27 cellular contexts compared by ENCODE assay signal in the genomic region with DNA sequence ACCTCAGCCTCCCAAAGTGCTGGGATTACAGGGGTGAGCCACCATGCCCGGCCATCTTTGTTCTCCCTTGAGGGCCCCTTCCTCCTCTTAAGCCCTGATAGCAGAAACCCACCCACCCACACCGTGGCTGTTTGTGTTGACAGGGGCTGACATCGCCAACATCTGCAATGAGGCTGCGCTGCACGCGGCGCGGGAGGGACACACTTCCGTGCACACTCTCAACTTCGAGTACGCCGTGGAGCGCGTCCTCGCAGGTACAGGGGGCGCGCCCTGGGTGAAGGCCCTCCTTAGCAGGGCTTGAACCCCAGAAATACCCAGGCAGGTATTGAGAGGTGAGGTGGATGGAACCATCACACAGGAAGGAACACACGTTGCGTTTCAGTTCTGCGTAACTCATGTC. TPM values are rescaled to one million over a fixed set of nuclear protein-coding genes. Genes with fewer than 3 reads are reported as not detected.
A peak's percentile ranks its signal among the peaks of the same experiment; 100 is the strongest.
DNase-seq lines count a peak whose midpoint lies in the region; ATAC-seq lines count a peak whose summit lies in the region.
"Had no signal": no experiment of that assay in that cellular context is flagged by ENCODE, and none has a peak within 500 bp of the region (broad histone marks: within the 10 kb centered on the region; RNA-seq: fewer than 3 reads in every experiment).

No MANE protein-coding gene starts in this region.

- peak overlapping the region; percentile 66 for H3K27ac Mint-ChIP-seq in activated CD4-positive, alpha-beta T cell treated with anti-CD3 and anti-CD28 coated beads, Interleukin-2, amount 10 ng/mL, durations not matched to agents 24 days and 14 days
- H3K27ac Mint-ChIP-seq in T-helper 17 cell = peak overlapping the region; percentile 86
- H3K27ac Mint-ChIP-seq in central memory CD8-positive, alpha-beta T cell (ENCODE audit: low read depth) = peak overlapping the region; percentile 68
- H3K27ac Mint-ChIP-seq: CD4-positive, CD25-positive, alpha-beta regulatory T cell; H9; HFFc6 had no signal

- in situ Hi-C loops in G401 (cut with HindIII; ENCODE audit: low sequenced_read_pairs) = no loop called here

- no peaks in the 10 kb centered on the region for H3K9me3 ChIP-seq in BLaER1
- no peaks in the 10 kb centered on the region for H3K9me3 ChIP-seq in T-helper 17 cell (ENCODE audit: control insufficient read depth, low read length, poor library complexity, severe bottlenecking)
- H3K9me3 ChIP-seq: BE2C had no signal

- H3K36me3 ChIP-seq in BLaER1 = peaks cover 93% of the 10 kb centered on the region

- H3K27ac ChIP-seq in BLaER1 = no peak overlapping the region
- H3K27ac ChIP-seq: GM23248, KMS-11 had no signal

- DNase-seq in activated CD4-positive, alpha-beta T cell treated with anti-CD3 and anti-CD28 coated beads, Interleukin-2, amount 10 ng/mL, durations not matched to agents 24 days and 14 days = no peak
- no peak for DNase-seq in activated CD4-positive, alpha-beta T cell treated with anti-CD3 and anti-CD28 coated beads for 48 hours
- DNase-seq in T-helper 17 cell (no peak), H4 (ENCODE audit: low spot score) (no peak), G401 (ENCODE audit: low spot score) (no peak)
- no peak for DNase-seq in central memory CD8-positive, alpha-beta T cell (ENCODE audit: low spot score in 2 of 2)
- DNase-seq: 8988T; ACHN; BE2C; CD4-positive, CD25-positive, alpha-beta regulatory T cell; GM23248; H9; HFFc6; IMR-90; NCI-H1048; NCI-H1417; NCI-H1694; NCI-H2029 treated with DMSO at 0.1 percent for 48 hours; NCI-H2171; NCI-H226; NCI-H510A; NCI-H69; Right ventricle myocardium superior; RPMI8226 had no signal

- intact Hi-C loops in activated CD4-positive, alpha-beta T cell treated with anti-CD3 and anti-CD28 coated beads, Interleukin-2, amount 10 ng/mL, durations not matched to agents 24 days and 14 days (cut with micrococcal nuclease) = no loop called here

- no peak overlapping the region for H3K4me3 Mint-ChIP-seq in activated CD4-positive, alpha-beta T cell treated with anti-CD3 and anti-CD28 coated beads, Interleukin-2, amount 10 ng/mL, durations not matched to agents 24 days and 14 days
- no peak overlapping the region for H3K4me3 Mint-ChIP-seq in T-helper 17 cell
- H3K4me3 Mint-ChIP-seq in central memory CD8-positive, alpha-beta T cell = no peak overlapping the region
- H3K4me3 Mint-ChIP-seq: CD4-positive, CD25-positive, alpha-beta regulatory T cell; H9; HFFc6 had no signal

- no peak overlapping the region for H3K4me3 ChIP-seq in BLaER1
- H3K4me3 ChIP-seq: GM23248 had no signal

- no peaks in the 10 kb centered on the region for H3K27me3 Mint-ChIP-seq in activated CD4-positive, alpha-beta T cell treated with anti-CD3 and anti-CD28 coated beads, Interleukin-2, amount 10 ng/mL, durations not matched to agents 24 days and 14 days
- no peaks in the 10 kb centered on the region for H3K27me3 Mint-ChIP-seq in T-helper 17 cell
- H3K27me3 Mint-ChIP-seq in central memory CD8-positive, alpha-beta T cell = no peaks in the 10 kb centered on the region
- H3K27me3 Mint-ChIP-seq: CD4-positive, CD25-positive, alpha-beta regulatory T cell had no signal

- H3K27me3 ChIP-seq in BLaER1 = no peaks in the 10 kb centered on the region
- H3K27me3 ChIP-seq: BE2C had no signal

- peaks cover 38% of the 10 kb centered on the region for H3K36me3 Mint-ChIP-seq in activated CD4-positive, alpha-beta T cell treated with anti-CD3 and anti-CD28 coated beads, Interleukin-2, amount 10 ng/mL, durations not matched to agents 24 days and 14 days (ENCODE audit: low read depth)
- no peaks in the 10 kb centered on the region for H3K36me3 Mint-ChIP-seq in T-helper 17 cell (ENCODE audit: low read depth)
- H3K36me3 Mint-ChIP-seq in central memory CD8-positive, alpha-beta T cell (ENCODE audit: insufficient read depth) = peaks cover 6% of the 10 kb centered on the region

- peak overlapping the region; percentile 76; the same call in 1 of the 2 replicates for H3K4me2 ChIP-seq in BLaER1
- H3K4me2 ChIP-seq: KMS-11 had no signal

- ATAC-seq in T-helper 17 cell = no peak
- no peak for ATAC-seq in central memory CD8-positive, alpha-beta T cell (replicated peaks; ENCODE audit: extremely low read depth, poor library complexity, severe bottlenecking)
- ATAC-seq in GM21528 (IDR thresholded peaks at IDR 0.05; ENCODE audit: low FRiP score, unreplicated experiment) = no peak

- no peaks in the 10 kb centered on the region for H3K9me3 Mint-ChIP-seq in activated CD4-positive, alpha-beta T cell treated with anti-CD3 and anti-CD28 coated beads, Interleukin-2, amount 10 ng/mL, durations not matched to agents 24 days and 14 days
- H3K9me3 Mint-ChIP-seq in central memory CD8-positive, alpha-beta T cell = no peaks in the 10 kb centered on the region
- H3K9me3 Mint-ChIP-seq: CD4-positive, CD25-positive, alpha-beta regulatory T cell; H9; HFFc6 had no signal

- peaks cover 26% of the 10 kb centered on the region for H3K4me1 ChIP-seq in BLaER1
- H3K4me1 ChIP-seq: BE2C had no signal

- H4K20me1 ChIP-seq in BLaER1 = peaks cover 38% of the 10 kb centered on the region

- H3K4me1 Mint-ChIP-seq in activated CD4-positive, alpha-beta T cell treated with anti-CD3 and anti-CD28 coated beads, Interleukin-2, amount 10 ng/mL, durations not matched to agents 24 days and 14 days = peaks cover 14% of the 10 kb centered on the region
- H3K4me1 Mint-ChIP-seq in T-helper 17 cell = peaks cover 9% of the 10 kb centered on the region
- H3K4me1 Mint-ChIP-seq in central memory CD8-positive, alpha-beta T cell = peaks cover 7% of the 10 kb centered on the region
- H3K4me1 Mint-ChIP-seq: H9 had no signal

- H3K9ac ChIP-seq in BLaER1 = no peak overlapping the region
- H3K9ac ChIP-seq: GM23248, KMS-11 had no signal

RNA-seq across cellular contexts. Expression of gene RPL13, which starts 12.6 kb away (rescaled TPM):
- 2,234 and 2,296 TPM in 2 replicates for total RNA-seq in activated CD4-positive, alpha-beta T cell treated with anti-CD3 and anti-CD28 coated beads, Interleukin-2, amount 10 ng/mL, durations not matched to agents 24 days and 14 days
- total RNA-seq in T-helper 17 cell = 1,000 to 10,000 TPM; 4,192 to 4,476 TPM
- 3,458 and 4,141 TPM in 2 replicates for total RNA-seq in H4 (2014; rRNA removed; shearing (Covaris generic))
- 5,258 and 7,265 TPM in 2 replicates for total RNA-seq in G401 (2014; rRNA removed; shearing (Covaris generic))

RNA-seq across cellular contexts. Expression of gene CPNE7, which starts 27.7 kb away (rescaled TPM):
- total RNA-seq in activated CD4-positive, alpha-beta T cell treated with anti-CD3 and anti-CD28 coated beads, Interleukin-2, amount 10 ng/mL, durations not matched to agents 24 days and 14 days = 46.6 and 56.0 TPM in 2 replicates
- 1 to 10 TPM; 4.7 to 8.2 TPM for total RNA-seq in T-helper 17 cell
- 3.9 and 10.0 TPM in 2 replicates for total RNA-seq in H4 (2014; rRNA removed; shearing (Covaris generic))
- total RNA-seq in G401 (2014; rRNA removed; shearing (Covaris generic)) = 5.1 and 17.0 TPM in 2 replicates
- total RNA-seq: Right ventricle myocardium superior had no signal

RNA-seq across cellular contexts. Expression of gene SPG7, which starts 39.7 kb away (rescaled TPM):
- total RNA-seq in activated CD4-positive, alpha-beta T cell treated with anti-CD3 and anti-CD28 coated beads, Interleukin-2, amount 10 ng/mL, durations not matched to agents 24 days and 14 days = 109 and 110 TPM in 2 replicates
- 100 to 1,000 TPM; 140 to 154 TPM for total RNA-seq in T-helper 17 cell
- 45.0 and 46.7 TPM in 2 replicates for total RNA-seq in H4 (2014; rRNA removed; shearing (Covaris generic))
- total RNA-seq in G401 (2014; rRNA removed; shearing (Covaris generic)) = 117 and 125 TPM in 2 replicates

RNA-seq across cellular contexts. Expression of gene ANKRD11, which starts 57.5 kb away (rescaled TPM):
- total RNA-seq in activated CD4-positive, alpha-beta T cell treated with anti-CD3 and anti-CD28 coated beads, Interleukin-2, amount 10 ng/mL, durations not matched to agents 24 days and 14 days = 152 TPM in 2 replicates
- 100 to 1,000 TPM; 197 to 251 TPM for total RNA-seq in T-helper 17 cell
- 34.4 and 39.2 TPM in 2 replicates for total RNA-seq in H4 (2014; rRNA removed; shearing (Covaris generic))
- total RNA-seq in G401 (2014; rRNA removed; shearing (Covaris generic)) = 42.6 and 55.3 TPM in 2 replicates
